In the genomic region with DNA sequence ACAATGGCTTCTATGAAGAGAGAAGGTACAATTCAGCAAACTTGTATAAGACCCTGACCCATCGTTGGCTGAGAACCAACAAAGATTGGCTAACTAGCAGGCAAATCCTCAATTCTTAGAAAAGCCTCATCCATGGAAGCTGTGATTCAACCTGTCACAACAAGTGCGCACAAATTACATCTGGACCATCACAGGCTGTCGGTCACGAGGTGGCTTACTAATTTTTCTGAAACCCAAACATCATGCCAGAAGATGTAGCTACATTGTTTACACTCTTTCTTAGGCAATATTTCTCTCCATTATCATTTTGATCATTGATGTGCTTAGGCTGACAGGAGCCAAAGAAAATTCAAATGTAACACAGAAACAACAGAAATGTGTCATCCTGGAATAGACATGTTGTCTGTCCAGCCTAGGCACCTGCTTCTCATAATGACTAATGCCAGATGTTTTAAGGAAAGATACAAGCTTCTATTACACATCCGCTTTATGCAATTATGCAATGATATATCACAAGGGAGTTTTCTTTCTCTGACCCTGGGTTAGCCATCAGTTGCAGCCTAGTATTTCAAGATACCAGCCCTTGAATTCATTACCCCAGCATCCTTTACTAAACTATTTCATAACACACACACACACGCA, we compare ENCODE assay signal across 22 cellular contexts.
DNase-seq lines count a peak whose midpoint lies in the region; ATAC-seq and TF ChIP-seq lines count a peak whose summit lies in the region.
"Had no signal": no experiment of that assay in that cellular context is flagged by ENCODE, and none has a peak within 500 bp of the region (broad histone marks: within the 10 kb centered on the region; RNA-seq: fewer than 3 reads in every experiment).

No MANE protein-coding gene starts in this region.

- no peak for TF ChIP-seq POLR2A in heart left ventricle (IDR thresholded peaks at IDR 0.05)

- ATAC-seq in heart left ventricle (peak; percentile 38 to 90 (median 80)), heart right ventricle (peak; percentile 44 to 90 (median 80)), HG03159 (IDR thresholded peaks at IDR 0.05; ENCODE audit: unreplicated experiment) (no peak)
- ATAC-seq: GM23338, WTC11 had no signal

- H3K4me1 ChIP-seq in heart left ventricle = no peaks in the 10 kb centered on the region
- H3K4me1 ChIP-seq in heart right ventricle = no peaks in the 10 kb centered on the region
- H3K4me1 ChIP-seq in ascending aorta = no peaks in the 10 kb centered on the region

- no peaks in the 10 kb centered on the region for H3K36me3 ChIP-seq in heart left ventricle
- no peaks in the 10 kb centered on the region for H3K36me3 ChIP-seq in heart right ventricle
- H3K36me3 ChIP-seq in ascending aorta = no peaks in the 10 kb centered on the region

- H3K27ac ChIP-seq in heart left ventricle = peak overlapping the region in 6 of 12 donors; percentile 25 to 66 (median 45)
- H3K27ac ChIP-seq in heart right ventricle = peak overlapping the region in 5 of 10 donors; percentile 6 to 68 (median 46)
- H3K27ac ChIP-seq in ascending aorta = no peak overlapping the region
- H3K27ac ChIP-seq: PC-9, SK-N-MC had no signal

- H3K27me3 ChIP-seq in heart left ventricle (no peaks in the 10 kb centered on the region), heart right ventricle (no peaks in the 10 kb centered on the region), ascending aorta (no peaks in the 10 kb centered on the region)

- intact Hi-C loops in heart left ventricle (cut with DNase I) (no loop called here), cardiac septum (cut with DNase I) (loop anchor here (10.0 kb wide), 1 partner anchor 89 kb away; the partner anchor contains the start of gene DIO2), heart right ventricle (cut with DNase I) (loop anchor here in 2 of 10 donors (10.0 kb wide), 3 partner anchors 89 to 301 kb away; partner anchors contain the start of gene DIO2 (in 1 of the 2)), ascending aorta (cut with DNase I) (no loop called here)

- WGBS in heart left ventricle, 4 donors = 61 to 80% (median 72%) methylated on average over 6 of the region's 6 CpGs
- 69 to 80% methylated on average over 6 of the region's 6 CpGs for WGBS in heart right ventricle, 2 donors

- H3K9me3 ChIP-seq in heart left ventricle = no peaks in the 10 kb centered on the region
- no peaks in the 10 kb centered on the region for H3K9me3 ChIP-seq in heart right ventricle
- H3K9me3 ChIP-seq in ascending aorta = no peaks in the 10 kb centered on the region

- peak in 1 of 5 donors; percentile 23 for DNase-seq in heart left ventricle
- DNase-seq in cardiac septum (ENCODE audit: low spot score) = no peak
- DNase-seq in cardiac fibroblast (ENCODE audit: low read depth in 2 of 2) = peak; percentile 41 to 81
- DNase-seq in heart right ventricle = peak in 1 of 2 donors; percentile 30
- no peak for DNase-seq in effector CD8-positive, alpha-beta T cell (lab: John Stamatoyannopoulos, UW)
- DNase-seq in ascending aorta (ENCODE audit: low spot score in 2 of 2) = no peak
- no peak for DNase-seq in GOT3 (lab: John Stamatoyannopoulos, UW)
- DNase-seq: activated CD4-positive, alpha-beta T cell treated with anti-CD3 and anti-CD28 coated beads, Interleukin-2, amount 50 U/mL, for 48 hours; activated effector memory CD4-positive, alpha-beta T cell treated with anti-CD3 and anti-CD28 coated beads, Interleukin-2, amount 50 U/mL, for 16 hours; central memory CD4-positive, alpha-beta T cell; hypothalamus; islet precursor cell; NCI-H1694 treated with DMSO at 0.1 percent for 48 hours; NCI-H82; nucleus accumbens; PC-9; stimulated activated CD4-positive, alpha-beta T cell treated with anti-CD3 and anti-CD28 coated beads, Interleukin-15, amount 100 ng/mL, for 24 hours had no signal

- TF ChIP-seq CTCF in heart left ventricle (IDR thresholded peaks at IDR 0.05) (no peak), cardiac fibroblast (IDR thresholded peaks at IDR 0.05; ENCODE audit: low read depth, low read length) (no peak), heart right ventricle (IDR thresholded peaks at IDR 0.05) (no peak), ascending aorta (IDR thresholded peaks at IDR 0.05) (no peak)

- no peak overlapping the region for H3K4me3 ChIP-seq in heart left ventricle
- no peak overlapping the region for H3K4me3 ChIP-seq in cardiac fibroblast (replicated peaks in 1 of 2; ENCODE audit: low read depth in 2 of 2, low read length in 2 of 2)
- no peak overlapping the region for H3K4me3 ChIP-seq in heart right ventricle
- no peak overlapping the region for H3K4me3 ChIP-seq in ascending aorta
- H3K4me3 ChIP-seq: GM23338, lung, PC-9, SK-N-MC had no signal

Comparison
In these comparisons a context has a peak if more than half of its experiments do, and no peak if none do; other contexts are left out.
1. DNase-seq: peak in cardiac fibroblast (2 of 2); none in cardiac septum (single experiment), effector CD8-positive, alpha-beta T cell (single experiment), ascending aorta (0 of 2) and GOT3 (single experiment).